Comparison of ENCODE assay signal across 24 cellular contexts in the genomic region with DNA sequence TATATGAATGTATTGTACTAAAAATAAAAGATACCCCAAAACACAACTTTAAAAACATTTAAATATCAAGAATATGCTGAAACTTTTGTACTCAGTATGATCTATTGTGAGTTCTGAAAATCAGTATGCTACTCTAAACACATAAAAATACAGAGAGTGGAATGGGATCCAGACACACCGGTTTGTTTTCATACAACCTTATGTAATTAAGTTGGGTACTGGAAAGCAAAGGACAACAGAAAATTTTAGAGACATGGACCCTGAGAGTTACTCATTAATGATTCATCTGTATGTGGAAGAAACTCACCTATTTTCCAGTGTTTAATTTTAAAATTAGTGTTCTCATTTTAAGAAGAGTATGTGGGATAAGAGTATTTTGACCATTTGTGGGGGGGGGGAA. TPM values are rescaled to one million over a fixed set of nuclear protein-coding genes. Genes with fewer than 3 reads are reported as not detected.
DNase-seq lines count a peak whose midpoint lies in the region; ATAC-seq and TF ChIP-seq lines count a peak whose summit lies in the region.
"Had no signal": no experiment of that assay in that cellular context is flagged by ENCODE, and none has a peak within 500 bp of the region (broad histone marks: within the 10 kb centered on the region; RNA-seq: fewer than 3 reads in every experiment).

No MANE protein-coding gene starts in this region.

- TF ChIP-seq CTCF in GM23338 (conservative IDR thresholded peaks at IDR 0.05; ENCODE audit: low read depth in 2 of 2) (no peak), testis (IDR thresholded peaks at IDR 0.05) (no peak)

- H3K4me3 Mint-ChIP-seq in GM23338 = no peak overlapping the region
- H3K4me3 Mint-ChIP-seq: CD14-positive monocyte; CD4-positive, alpha-beta T cell had no signal

- no peak for TF ChIP-seq POLR2A in testis (IDR thresholded peaks at IDR 0.05)

- no peak overlapping the region for H3K27ac ChIP-seq in GM23338 (ENCODE audit: low read depth)
- H3K27ac ChIP-seq in testis = no peak overlapping the region
- H3K27ac ChIP-seq: A549; BLaER1 treated with 17β-estradiol and CSF1 and Interleukin-3, amounts not matched to agents 10 nM and 100 nM had no signal

- H3K9me3 ChIP-seq in testis = no peaks in the 10 kb centered on the region
- H3K9me3 ChIP-seq: A549; BE2C; BLaER1 treated with 17β-estradiol and CSF1 and Interleukin-3, amounts not matched to agents 10 nM and 100 nM had no signal

- no peaks in the 10 kb centered on the region for H3K79me2 ChIP-seq in GM23338 (replicated peaks; ENCODE audit: insufficient read depth)

- H3K4me1 ChIP-seq in GM23338 (ENCODE audit: insufficient read depth) (no peaks in the 10 kb centered on the region), testis (no peaks in the 10 kb centered on the region)
- H3K4me1 ChIP-seq: A549; BE2C; BLaER1 treated with 17β-estradiol and CSF1 and Interleukin-3, amounts not matched to agents 10 nM and 100 nM had no signal

- H3K36me3 ChIP-seq in GM23338 (ENCODE audit: insufficient read depth) (no peaks in the 10 kb centered on the region), testis (ENCODE audit: low read depth, missing control alignments) (no peaks in the 10 kb centered on the region)
- H3K36me3 ChIP-seq: BE2C; BLaER1 treated with 17β-estradiol and CSF1 and Interleukin-3, amounts not matched to agents 10 nM and 100 nM had no signal

- no peaks in the 10 kb centered on the region for H3K4me1 Mint-ChIP-seq in GM23338
- H3K4me1 Mint-ChIP-seq: CD14-positive monocyte had no signal

- no peak overlapping the region for H3K4me2 ChIP-seq in GM23338
- H3K4me2 ChIP-seq: A549; BLaER1 treated with 17β-estradiol and CSF1 and Interleukin-3, amounts not matched to agents 10 nM and 100 nM had no signal

- H3K27me3 Mint-ChIP-seq in GM23338 (ENCODE audit: insufficient read depth, low read depth, poor library complexity) = no peaks in the 10 kb centered on the region
- H3K27me3 Mint-ChIP-seq: CD4-positive, alpha-beta T cell had no signal

- DNase-seq in GM23338 (ENCODE audit: low spot score) = no peak
- DNase-seq in LHCN-M2 (ENCODE audit: low read depth) = peak; percentile 1
- DNase-seq in left lobe of liver (ENCODE audit: low spot score) = no peak
- no peak for DNase-seq in cortex of kidney (lab: John Stamatoyannopoulos, UW)
- no peak for DNase-seq in testis
- DNase-seq: 8988T; ACHN; AML-193; BE2C; Calu3; CD4-positive, alpha-beta T cell; COR-L47; DMS53; DMS79 treated with DMSO at 0.1 percent for 48 hours; GF-D8; GOT3; H7; HCEC 1CT had no signal

- peak overlapping the region; percentile 53; the same call in 1 of the 2 replicates for H2AFZ ChIP-seq in GM23338

- H3K36me3 Mint-ChIP-seq in GM23338 (ENCODE audit: low read depth) = no peaks in the 10 kb centered on the region
- H3K36me3 Mint-ChIP-seq: CD14-positive monocyte had no signal

- H3K9me2 ChIP-seq in GM23338 (ENCODE audit: insufficient read depth) = no peaks in the 10 kb centered on the region

- no peaks in the 10 kb centered on the region for H3K9me3 Mint-ChIP-seq in GM23338
- H3K9me3 Mint-ChIP-seq: CD4-positive, alpha-beta T cell had no signal

- ATAC-seq in GM23338 (no peak), left lobe of liver (peak; percentile 51), HG03039 (IDR thresholded peaks at IDR 0.05; ENCODE audit: unreplicated experiment) (no peak)
- ATAC-seq: A549 had no signal

- H3K4me3 ChIP-seq in GM23338 (no peak overlapping the region), testis (no peak overlapping the region)
- H3K4me3 ChIP-seq: A549; BLaER1 treated with 17β-estradiol and CSF1 and Interleukin-3, amounts not matched to agents 10 nM and 100 nM had no signal

- H3K27me3 ChIP-seq in GM23338 (ENCODE audit: insufficient read depth) = no peaks in the 10 kb centered on the region
- H3K27me3 ChIP-seq in testis = no peaks in the 10 kb centered on the region
- H3K27me3 ChIP-seq: BE2C; BLaER1 treated with 17β-estradiol and CSF1 and Interleukin-3, amounts not matched to agents 10 nM and 100 nM had no signal

- intact Hi-C loops in testis (cut with DNase I; ENCODE audit: low total_unique reads) = no loop called here

- H3K27ac Mint-ChIP-seq in GM23338 = no peak overlapping the region
- H3K27ac Mint-ChIP-seq: CD14-positive monocyte; CD4-positive, alpha-beta T cell had no signal

- WGBS in testis, 2 donors = 85 to 93% methylated on average over 1 of the region's 1 CpG

- H4K20me1 ChIP-seq in GM23338 (replicated peaks; ENCODE audit: insufficient read depth) = no peaks in the 10 kb centered on the region
- H4K20me1 ChIP-seq: BLaER1 treated with 17β-estradiol and CSF1 and Interleukin-3, amounts not matched to agents 10 nM and 100 nM had no signal

- no peaks in the 10 kb centered on the region for H3F3A ChIP-seq in GM23338 (replicated peaks; ENCODE audit: low read depth)

TF ChIP-seq in GM23338, 12 proteins besides CTCF, POLR2A, EP300 and RAD21:
- TF ChIP-seq EZH2 (IDR thresholded peaks at IDR 0.05; ENCODE audit: low read depth, unreplicated experiment) (no peak), ZNF331 (CRISPR knock-in tag; IDR thresholded peaks at IDR 0.05; ENCODE audit: low read depth) (no peak)
- TF ChIP-seq, protein P1, sequence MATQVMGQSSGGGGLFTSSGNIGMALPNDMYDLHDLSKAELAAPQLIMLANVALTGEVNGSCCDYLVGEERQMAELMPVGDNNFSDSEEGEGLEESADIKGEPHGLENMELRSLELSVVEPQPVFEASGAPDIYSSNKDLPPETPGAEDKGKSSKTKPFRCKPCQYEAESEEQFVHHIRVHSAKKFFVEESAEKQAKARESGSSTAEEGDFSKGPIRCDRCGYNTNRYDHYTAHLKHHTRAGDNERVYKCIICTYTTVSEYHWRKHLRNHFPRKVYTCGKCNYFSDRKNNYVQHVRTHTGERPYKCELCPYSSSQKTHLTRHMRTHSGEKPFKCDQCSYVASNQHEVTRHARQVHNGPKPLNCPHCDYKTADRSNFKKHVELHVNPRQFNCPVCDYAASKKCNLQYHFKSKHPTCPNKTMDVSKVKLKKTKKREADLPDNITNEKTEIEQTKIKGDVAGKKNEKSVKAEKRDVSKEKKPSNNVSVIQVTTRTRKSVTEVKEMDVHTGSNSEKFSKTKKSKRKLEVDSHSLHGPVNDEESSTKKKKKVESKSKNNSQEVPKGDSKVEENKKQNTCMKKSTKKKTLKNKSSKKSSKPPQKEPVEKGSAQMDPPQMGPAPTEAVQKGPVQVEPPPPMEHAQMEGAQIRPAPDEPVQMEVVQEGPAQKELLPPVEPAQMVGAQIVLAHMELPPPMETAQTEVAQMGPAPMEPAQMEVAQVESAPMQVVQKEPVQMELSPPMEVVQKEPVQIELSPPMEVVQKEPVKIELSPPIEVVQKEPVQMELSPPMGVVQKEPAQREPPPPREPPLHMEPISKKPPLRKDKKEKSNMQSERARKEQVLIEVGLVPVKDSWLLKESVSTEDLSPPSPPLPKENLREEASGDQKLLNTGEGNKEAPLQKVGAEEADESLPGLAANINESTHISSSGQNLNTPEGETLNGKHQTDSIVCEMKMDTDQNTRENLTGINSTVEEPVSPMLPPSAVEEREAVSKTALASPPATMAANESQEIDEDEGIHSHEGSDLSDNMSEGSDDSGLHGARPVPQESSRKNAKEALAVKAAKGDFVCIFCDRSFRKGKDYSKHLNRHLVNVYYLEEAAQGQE (IDR thresholded peaks at IDR 0.05; ENCODE audit: unreplicated experiment) = no peak
TF ChIP-seq in GM23338: peak in this region for 0.

RNA-seq across cellular contexts. Expression of gene CFHR3, which starts 0.9 kb away (rescaled TPM):
- 0.17 and 2.0 TPM in 2 replicates for total RNA-seq in GM23338 (2014; rRNA removed; shearing (Covaris generic))
- polyA plus RNA-seq in GM23338 (2016; fragmentation: Nextera tagmentation; extraction: Ambion mirVana) = 1.4 and 2.2 TPM in 2 replicates
- 0.75 TPM in 1 of 2 replicates, not detected in the other for total RNA-seq in LHCN-M2 (2014; rRNA removed)
- not detected for polyA plus RNA-seq in LHCN-M2 (2012)
- 279 TPM for total RNA-seq in left lobe of liver
- 1 to 10 TPM in 1 of 2 donors, not detected in 1; 1.0 TPM for total RNA-seq in testis
- not detected for polyA plus RNA-seq in testis (ENCODE audit: insufficient read depth, low read depth, low replicate concordance)
- total RNA-seq: Calu3; CD4-positive, alpha-beta T cell; Daoy; G401 had no signal
- polyA plus RNA-seq: CD14-positive monocyte had no signal

RNA-seq across cellular contexts. Expression of gene CFHR1, which starts 45.8 kb away (rescaled TPM):
- not detected in 2 replicates for total RNA-seq in GM23338 (2014; rRNA removed; shearing (Covaris generic))
- polyA plus RNA-seq in GM23338 (2016; fragmentation: Nextera tagmentation; extraction: Ambion mirVana) (not detected in 2 replicates), testis (ENCODE audit: insufficient read depth, low read depth, low replicate concordance) (0.57 TPM)
- total RNA-seq in LHCN-M2 (2014; rRNA removed) (not detected in 2 replicates), left lobe of liver (675 TPM), testis (not detected)
- 0.11 TPM for polyA plus RNA-seq in LHCN-M2 (2012)
- total RNA-seq: Calu3; CD4-positive, alpha-beta T cell; Daoy; G401; H7 had no signal
- polyA plus RNA-seq: CD14-positive monocyte had no signal

Comparison
In these comparisons a context has a peak if more than half of its experiments do, and no peak if none do; other contexts are left out.
1. RNA of gene CFHR3, which starts 0.9 kb away (total RNA-seq): 279 TPM in left lobe of liver (single experiment); 1.0 TPM in testis, 0.75 TPM in LHCN-M2 and 0.17 to 2.0 TPM in GM23338; every median in the first group is over 10 times any median in the second.
2. RNA of gene CFHR1, which starts 45.8 kb away (total RNA-seq): 675 TPM in left lobe of liver (single experiment); not detected in GM23338, not detected in LHCN-M2 and not detected in testis; every median in the first group is over 100 times any median in the second.